In genomic region chr13:114063545-114064515, GRCh38 we compare ENCODE assay signal across 8 cellular contexts.
DNase-seq lines count a peak whose midpoint lies in the region; TF ChIP-seq lines count a peak whose summit lies in the region.

No MANE protein-coding gene starts in this region.

- peaks cover 0 to 9% of the 10 kb centered on the region in 2 experiments for H3K36me3 ChIP-seq in trophoblast cell (ENCODE audit: control insufficient read depth in 1 of 2, insufficient read depth in 2 of 2, low read length in 2 of 2)

- H4K91ac ChIP-seq in trophoblast cell (ENCODE audit: low read depth, low read length): peak overlapping the region; percentile 96

- H3K9ac ChIP-seq in trophoblast cell (ENCODE audit: low read length): peak overlapping the region; percentile 68

- peaks cover 39% of the 10 kb centered on the region for H3K79me1 ChIP-seq in trophoblast cell (ENCODE audit: low read length)

- H3K4me3 ChIP-seq in WI38 (ENCODE audit: low read depth, low read length) (peak overlapping the region; percentile 59), trophoblast cell (ENCODE audit: low read depth, low read length) (peak overlapping the region; percentile 30)

- peak overlapping the region; percentile 97 for H3K18ac ChIP-seq in trophoblast cell (ENCODE audit: low read length)

- H3K4me1 ChIP-seq in trophoblast cell (ENCODE audit: control insufficient read depth in 1 of 2, insufficient read depth in 2 of 2, low read length in 2 of 2): peaks cover 20 to 27% of the 10 kb centered on the region in 2 experiments

- H2AFZ ChIP-seq in trophoblast cell (ENCODE audit: insufficient read depth, low read length, poor library complexity): peak overlapping the region; percentile 64

- peak overlapping the region; percentile 99 for H2AK5ac ChIP-seq in trophoblast cell (ENCODE audit: low read length)

- H4K8ac ChIP-seq in trophoblast cell (ENCODE audit: low read depth, low read length): peak overlapping the region; percentile 80

- peak overlapping the region; percentile 89 for H2BK5ac ChIP-seq in trophoblast cell (ENCODE audit: low read depth, low read length, poor library complexity)

- H3K23ac ChIP-seq in trophoblast cell (ENCODE audit: low read length): peak overlapping the region; percentile 33

- peak overlapping the region; percentile 35 for H3K4me2 ChIP-seq in trophoblast cell (ENCODE audit: low read length)

- TF ChIP-seq CTCF in WI38 (IDR thresholded peaks at IDR 0.05; ENCODE audit: low read depth, low read length): no peak

- peak overlapping the region; percentile 99 for H3K27ac ChIP-seq in trophoblast cell (ENCODE audit: low read depth, low read length)

- peak overlapping the region; percentile 93 for H3K4ac ChIP-seq in trophoblast cell (ENCODE audit: low read depth, low read length)

- H3K14ac ChIP-seq in trophoblast cell (ENCODE audit: low read length): peak overlapping the region; percentile 94

- H3K27me3 ChIP-seq in trophoblast cell (ENCODE audit: insufficient read depth, low read length): no peaks in the 10 kb centered on the region

- DNase-seq in activated T-cell treated with anti-CD3 and anti-CD28 coated beads for 48 hours (ENCODE audit: low read depth): peak; percentile 44
- DNase-seq in activated T-cell treated with anti-CD3 and anti-CD28 coated beads for 4 hours: no peak
- DNase-seq in fibroblast of the conjunctiva (ENCODE audit: low read depth): peak; percentile 56
- DNase-seq in trophoblast cell: peak in 1 of 2 donors; percentile 34
- DNase-seq in 8988T: no peak
- no peak for DNase-seq in NCI-H2029 (lab: John Stamatoyannopoulos, UW)
- no peak for DNase-seq in NCI-H345 (lab: John Stamatoyannopoulos, UW)

- H4K12ac ChIP-seq in trophoblast cell (ENCODE audit: low read depth, low read length): peak overlapping the region; percentile 76

- H3K9me3 ChIP-seq in trophoblast cell (ENCODE audit: insufficient read depth, low read depth, low read length): peaks cover 4% of the 10 kb centered on the region

- H2BK12ac ChIP-seq in trophoblast cell (ENCODE audit: low read length): peak overlapping the region; percentile 95

- peaks cover 12% of the 10 kb centered on the region for H3K79me2 ChIP-seq in trophoblast cell (ENCODE audit: control insufficient read depth, insufficient read depth, low read length, poor library complexity)

- H2BK120ac ChIP-seq in trophoblast cell (ENCODE audit: insufficient read depth, low read length, poor library complexity): peak overlapping the region; percentile 98

- no CpG with 5 or more reads among the region's 25 CpGs for WGBS in trophoblast cell (ENCODE audit: extremely low coverage, insufficient coverage, insufficient read length)

Comparison
In these comparisons a context has a peak if more than half of its experiments do, and no peak if none do; other contexts are left out.
1. DNase-seq: peak in activated T-cell treated with anti-CD3 and anti-CD28 coated beads for 48 hours (single experiment) and fibroblast of the conjunctiva (single experiment); none in activated T-cell treated with anti-CD3 and anti-CD28 coated beads for 4 hours (single experiment), 8988T (single experiment), NCI-H2029 (single experiment) and NCI-H345 (single experiment).